8 cellular contexts compared by ENCODE assay signal in genomic region chr4:1871471-1872021, GRCh38. TPM values are rescaled to one million over a fixed set of nuclear protein-coding genes. Genes with fewer than 3 reads are reported as not detected.
DNase-seq lines count a peak whose midpoint lies in the region; ATAC-seq and TF ChIP-seq lines count a peak whose summit lies in the region.

No MANE protein-coding gene starts in this region.

- H3K27ac Mint-ChIP-seq in type B pancreatic cell: no peak overlapping the region

- H3K36me3 ChIP-seq in body of pancreas (replicated peaks in 1 of 2; ENCODE audit: insufficient read depth in 1 of 2, low read depth in 2 of 2): no peaks in the 10 kb centered on the region
- no peaks in the 10 kb centered on the region for H3K36me3 ChIP-seq in left lung

- peaks cover 29% of the 10 kb centered on the region for H3K4me1 Mint-ChIP-seq in type B pancreatic cell (ENCODE audit: unreplicated experiment)

- no peaks in the 10 kb centered on the region for H3K9me3 Mint-ChIP-seq in type B pancreatic cell

- H3K4me3 Mint-ChIP-seq in type B pancreatic cell: no peak overlapping the region

- H3K27ac ChIP-seq in body of pancreas (peak overlapping the region; percentile 65 to 91 (median 84)), left lung (peak overlapping the region; percentile 77 to 86)

- peaks cover 3% of the 10 kb centered on the region for H3K27me3 Mint-ChIP-seq in type B pancreatic cell

- no peaks in the 10 kb centered on the region for H3K27me3 ChIP-seq in body of pancreas
- H3K27me3 ChIP-seq in left lung: peaks cover 0 to 13% of the 10 kb centered on the region in 2 donors

- intact Hi-C loops in body of pancreas (cut with DNase I): no loop called here
- intact Hi-C loops in left lung (cut with DNase I): no loop called here

- H3K9me3 ChIP-seq in body of pancreas: no peaks in the 10 kb centered on the region
- H3K9me3 ChIP-seq in left lung: no peaks in the 10 kb centered on the region

- H3K36me3 Mint-ChIP-seq in type B pancreatic cell: peaks cover 4% of the 10 kb centered on the region

- TF ChIP-seq CTCF in body of pancreas (IDR thresholded peaks at IDR 0.05) (no peak), left lung (IDR thresholded peaks at IDR 0.05) (no peak), type B pancreatic cell (conservative IDR thresholded peaks at IDR 0.05) (no peak)

- H3K4me3 ChIP-seq in body of pancreas (peak overlapping the region; percentile 61 to 70), left lung (peak overlapping the region; percentile 76 to 82)

- WGBS in body of pancreas, 2 donors: 0 to 1% methylated on average over 20 to 23 of the region's 79 CpGs

- TF ChIP-seq POLR2A in body of pancreas (IDR thresholded peaks at IDR 0.05): no peak

- peak; percentile 13 for ATAC-seq in HG03432 (IDR thresholded peaks at IDR 0.05; ENCODE audit: unreplicated experiment)
- peak; percentile 9 for ATAC-seq in body of pancreas
- no peak for ATAC-seq in left lung
- no peak for ATAC-seq in HG03378 (IDR thresholded peaks at IDR 0.05; ENCODE audit: unreplicated experiment)

- H3K4me1 ChIP-seq in body of pancreas (peaks cover 47% of the 10 kb centered on the region), left lung (peaks cover 11 to 27% of the 10 kb centered on the region in 2 donors)

- DNase-seq in CD1c-positive myeloid dendritic cell (ENCODE audit: extremely low spot score) (peak; percentile 4), GM19240 (ENCODE audit: insufficient read length, low spot score) (peak; percentile 31), body of pancreas (peak in 2 of 4 donors; percentile 30 to 38), left lung (peak; percentile 39 to 90), type B pancreatic cell (ENCODE audit: extremely low spot score, unreplicated experiment) (peak; percentile 76), NCI-H1105 (lab: John Stamatoyannopoulos, UW) (no peak)

RNA-seq across cellular contexts. Expression of gene NSD2, which starts 0.4 kb away (rescaled TPM):
- 10 to 100 TPM; 38.1 to 40.2 TPM for total RNA-seq in body of pancreas
- total RNA-seq in left lung: 10 to 100 TPM; 53.6 to 60.0 TPM
- total RNA-seq in type B pancreatic cell (ENCODE audit: low replicate concordance): 70.6 and 156 TPM in 2 replicates

RNA-seq across cellular contexts. Expression of gene LETM1, which starts 15.6 kb away (rescaled TPM):
- total RNA-seq in body of pancreas (10 to 100 TPM; 23.3 to 52.4 TPM), left lung (10 to 100 TPM; 40.8 to 52.3 TPM), type B pancreatic cell (ENCODE audit: low replicate concordance) (61.1 and 64.3 TPM in 2 replicates)

Comparison
In these comparisons a context has a peak if more than half of its experiments do, and no peak if none do; other contexts are left out.
1. ATAC-seq: peak in HG03432 (single experiment) and body of pancreas (single experiment); none in left lung (single experiment) and HG03378 (single experiment).